17 cellular contexts compared by ENCODE assay signal in genomic region chr6:110567957-110568696, GRCh38.
DNase-seq lines count a peak whose midpoint lies in the region; ATAC-seq and TF ChIP-seq lines count a peak whose summit lies in the region.
"Had no signal": no experiment of that assay in that cellular context is flagged by ENCODE, and none has a peak within 500 bp of the region (broad histone marks: within the 10 kb centered on the region; RNA-seq: fewer than 3 reads in every experiment).

No MANE protein-coding gene starts in this region.

- no peaks in the 10 kb centered on the region for H3K9me3 ChIP-seq in mammary epithelial cell (replicated peaks; ENCODE audit: insufficient read depth, low read length)
- H3K9me3 ChIP-seq: A549, SJSA1, tibial nerve had no signal

- WGBS in mammary epithelial cell (ENCODE audit: low coverage, missing lambda C conversion rate): 87% methylated on average over 7 of the region's 7 CpGs

- H3K27ac ChIP-seq in mammary epithelial cell (ENCODE audit: insufficient read depth, low read depth, low read length): no peak overlapping the region
- H3K27ac ChIP-seq: A549, SJSA1, tibial nerve had no signal

- no peak for TF ChIP-seq CTCF in mammary epithelial cell (conservative IDR thresholded peaks at IDR 0.05 in 1 of 2, IDR thresholded peaks at IDR 0.05 in 1 of 2; ENCODE audit: extremely low read depth in 1 of 2, insufficient read depth in 1 of 2, low read depth in 1 of 2, low read length in 2 of 2)

- no TSS peak for BruUV-seq in mammary epithelial cell (replicated peaks; lab: Mats Ljungman, UMichigan)

- dilution Hi-C loops in mammary epithelial cell (cut with HindIII; ENCODE audit: low sequenced_read_pairs): no loop called here

- no peak overlapping the region for H3K9ac ChIP-seq in mammary epithelial cell (ENCODE audit: insufficient read depth, low read length)

- H3K4me2 ChIP-seq in mammary epithelial cell (ENCODE audit: insufficient read depth, low read depth, low read length): no peak overlapping the region
- H3K4me2 ChIP-seq: A549, smooth muscle cell had no signal

- H4K20me1 ChIP-seq in mammary epithelial cell (ENCODE audit: insufficient read depth, low read length): no peaks in the 10 kb centered on the region

- H3K27me3 ChIP-seq in mammary epithelial cell (ENCODE audit: insufficient read depth, low read length): no peaks in the 10 kb centered on the region
- H3K27me3 ChIP-seq: SJSA1, tibial nerve had no signal

- H2AFZ ChIP-seq in mammary epithelial cell (ENCODE audit: low read depth, low read length): no peak overlapping the region

- H3K4me1 ChIP-seq in mammary epithelial cell (ENCODE audit: insufficient read depth, low read length): no peaks in the 10 kb centered on the region
- H3K4me1 ChIP-seq: A549, SJSA1, tibial nerve had no signal

- in situ Hi-C loops in mammary epithelial cell (cut with MboI; ENCODE audit: low sequenced_read_pairs in 2 of 2): no loop called here

- no peak overlapping the region for H3K27ac Mint-ChIP-seq in natural killer cell treated with Interleukin-12 subunit alpha and Interleukin-12 subunit beta and Interleukin-15 and Interleukin-18, amount 100 ng/mL, for 72 hours
- H3K27ac Mint-ChIP-seq: nephron progenitor cell had no signal

- peak; percentile 49 for ATAC-seq in GM18499 (IDR thresholded peaks at IDR 0.05; ENCODE audit: insufficient read depth, unreplicated experiment)
- no peak for ATAC-seq in natural killer cell treated with Interleukin-12 subunit alpha and Interleukin-12 subunit beta and Interleukin-15 and Interleukin-18, amount 100 ng/mL, for 72 hours
- ATAC-seq: A549 had no signal

- no peaks in the 10 kb centered on the region for H3K9me3 Mint-ChIP-seq in natural killer cell treated with Interleukin-12 subunit alpha and Interleukin-12 subunit beta and Interleukin-15 and Interleukin-18, amount 100 ng/mL, for 72 hours
- H3K9me3 Mint-ChIP-seq: nephron progenitor cell had no signal

- no peak overlapping the region for H3K4me3 ChIP-seq in mammary epithelial cell (replicated peaks in 1 of 3; ENCODE audit: insufficient read depth in 1 of 3, low read depth in 2 of 3, low read length in 3 of 3)
- H3K4me3 ChIP-seq: A549, SJSA1, smooth muscle cell, tibial nerve had no signal

- CTCF ChIA-PET in mammary epithelial cell (lab: Charles Lee; ENCODE audit: low non-redundant PET): no interaction called here

- peaks cover 0 to 5% of the 10 kb centered on the region in 2 donors for H3K4me1 Mint-ChIP-seq in natural killer cell treated with Interleukin-12 subunit alpha and Interleukin-12 subunit beta and Interleukin-15 and Interleukin-18, amount 100 ng/mL, for 72 hours (ENCODE audit: low read depth in 2 of 2)

- peak in 2 of 3 experiments; percentile 10 to 69 for DNase-seq in NCI-H1417 (lab: John Stamatoyannopoulos, UW)
- DNase-seq in NCI-H1417 treated with DMSO at 0.1 percent for 48 hours (lab: John Stamatoyannopoulos, UW): no peak
- DNase-seq in NCI-H774 (lab: John Stamatoyannopoulos, UW): peak; percentile 66
- DNase-seq in islet precursor cell: peak; percentile 8
- DNase-seq in NCI-H446 treated with DMSO at 0.1 percent for 48 hours (lab: John Stamatoyannopoulos, UW): no peak
- DNase-seq in natural killer cell treated with Interleukin-12 subunit alpha and Interleukin-12 subunit beta and Interleukin-15 and Interleukin-18, amount 100 ng/mL, for 72 hours (ENCODE audit: low spot score): no peak
- DNase-seq in mammary epithelial cell: no peak
- DNase-seq: DMS79, KG1, kidney glomerular epithelial cell, NCI-H524 treated with DMSO at 0.1 percent for 48 hours, nephron progenitor cell had no signal

- H3K79me2 ChIP-seq in mammary epithelial cell (ENCODE audit: insufficient read depth, low read length): no peaks in the 10 kb centered on the region

- intact Hi-C loops in mammary epithelial cell (cut with micrococcal nuclease): no loop called here

- H3K36me3 Mint-ChIP-seq in natural killer cell treated with Interleukin-12 subunit alpha and Interleukin-12 subunit beta and Interleukin-15 and Interleukin-18, amount 100 ng/mL, for 72 hours: no peaks in the 10 kb centered on the region

- H3K27me3 Mint-ChIP-seq in natural killer cell treated with Interleukin-12 subunit alpha and Interleukin-12 subunit beta and Interleukin-15 and Interleukin-18, amount 100 ng/mL, for 72 hours: no peaks in the 10 kb centered on the region

- H3K36me3 ChIP-seq in mammary epithelial cell (ENCODE audit: insufficient read depth, low read length): no peaks in the 10 kb centered on the region
- H3K36me3 ChIP-seq: SJSA1, tibial nerve had no signal

- H3K4me3 Mint-ChIP-seq in natural killer cell treated with Interleukin-12 subunit alpha and Interleukin-12 subunit beta and Interleukin-15 and Interleukin-18, amount 100 ng/mL, for 72 hours: no peak overlapping the region
- H3K4me3 Mint-ChIP-seq: nephron progenitor cell had no signal

Comparison
In these comparisons a context has a peak if more than half of its experiments do, and no peak if none do; other contexts are left out.
1. DNase-seq: peak in NCI-H1417 (2 of 3), NCI-H774 (single experiment) and islet precursor cell (single experiment); none in NCI-H1417 treated with DMSO at 0.1 percent for 48 hours (single experiment), NCI-H446 treated with DMSO at 0.1 percent for 48 hours (single experiment), natural killer cell treated with Interleukin-12 subunit alpha and Interleukin-12 subunit beta and Interleukin-15 and Interleukin-18, amount 100 ng/mL, for 72 hours (single experiment) and mammary epithelial cell (single experiment).